In the genomic region with DNA sequence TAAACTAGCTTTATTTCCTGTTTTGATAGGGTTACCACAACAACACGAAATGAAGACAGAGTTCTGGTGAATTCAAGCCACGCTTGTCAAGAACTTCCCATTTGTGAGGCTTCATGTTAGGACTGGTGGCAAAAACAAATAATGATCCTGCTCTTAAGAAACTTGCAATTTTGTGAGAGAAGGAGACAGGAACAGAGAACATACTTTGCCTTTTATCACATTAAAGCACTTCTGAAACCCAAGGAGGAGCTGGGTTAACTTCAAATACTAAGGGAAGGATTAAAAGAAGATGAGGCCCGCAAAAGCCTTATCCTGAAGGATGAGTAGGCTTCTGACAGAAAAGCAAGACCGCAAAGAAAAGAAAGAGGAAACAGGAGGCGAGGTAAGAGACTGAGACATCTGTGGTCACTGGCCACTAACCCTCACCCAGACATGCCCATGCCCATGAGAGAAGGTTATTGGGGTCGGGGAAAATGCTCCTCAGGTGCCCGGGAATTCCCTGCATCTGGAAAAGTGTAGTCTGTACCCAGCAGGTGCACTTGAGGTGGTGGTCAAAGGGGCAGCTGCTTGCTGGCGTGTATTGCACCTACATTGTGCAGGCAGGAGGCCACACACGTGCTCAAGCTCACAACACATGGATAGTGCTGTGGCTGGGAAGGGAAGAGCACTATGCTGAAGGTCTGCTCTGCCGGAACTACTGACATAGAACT, we compare ENCODE assay signal across 8 cellular contexts. TPM values are rescaled to one million over a fixed set of nuclear protein-coding genes. Genes with fewer than 3 reads are reported as not detected.
DNase-seq lines count a peak whose midpoint lies in the region; ATAC-seq and TF ChIP-seq lines count a peak whose summit lies in the region.

No MANE protein-coding gene starts in this region.

- no peaks in the 10 kb centered on the region for H3K9me3 Mint-ChIP-seq in activated T-helper 17 cell treated with anti-CD3 and anti-CD28 coated beads, Interleukin-2, amount 50 U/mL, for 72 hours

- peak overlapping the region; percentile 82 for H3K4me3 Mint-ChIP-seq in activated T-helper 17 cell treated with anti-CD3 and anti-CD28 coated beads, Interleukin-2, amount 50 U/mL, for 72 hours

- H3K4me1 Mint-ChIP-seq in activated T-helper 17 cell treated with anti-CD3 and anti-CD28 coated beads, Interleukin-2, amount 50 U/mL, for 72 hours = peaks cover 36% of the 10 kb centered on the region

- peak overlapping the region; percentile 62 for H3K4me2 ChIP-seq in skeletal muscle satellite cell (ENCODE audit: low read length)

- no peaks in the 10 kb centered on the region for H3K36me3 Mint-ChIP-seq in activated T-helper 17 cell treated with anti-CD3 and anti-CD28 coated beads, Interleukin-2, amount 50 U/mL, for 72 hours (ENCODE audit: low read depth)

- DNase-seq in activated gamma-delta T cell treated with Interleukin-2 at 50 U/mL for 16 hours = peak; percentile 15
- DNase-seq in activated gamma-delta T cell (lab: John Stamatoyannopoulos, UW) = no peak
- DNase-seq in NB4 (ENCODE audit: low read depth) = peak; percentile 94
- peak; percentile 76 for DNase-seq in glomerular visceral epithelial cell (ENCODE audit: extremely low spot score)
- DNase-seq in amygdala (lab: John Stamatoyannopoulos, UW) = no peak

- H3K27ac Mint-ChIP-seq in activated T-helper 17 cell treated with anti-CD3 and anti-CD28 coated beads, Interleukin-2, amount 50 U/mL, for 72 hours = peak overlapping the region; percentile 99

- peak overlapping the region; percentile 66 for H3K9ac ChIP-seq in skeletal muscle satellite cell (ENCODE audit: low read depth, low read length)

- H3K4me3 ChIP-seq in NB4 (ENCODE audit: low read depth, low read length) (peak overlapping the region; percentile 45), skeletal muscle satellite cell (ENCODE audit: low read length) (peak overlapping the region; percentile 25)

- no peaks in the 10 kb centered on the region for H3K27me3 ChIP-seq in skeletal muscle satellite cell (ENCODE audit: control insufficient read depth, insufficient read depth, low read length)

- ATAC-seq in activated T-helper 17 cell treated with anti-CD3 and anti-CD28 coated beads, Interleukin-2, amount 50 U/mL, for 72 hours (replicated peaks) = peak; percentile 94
- ATAC-seq in GM21390 (IDR thresholded peaks at IDR 0.05; ENCODE audit: unreplicated experiment) = no peak

- no peak for TF ChIP-seq POLR2A in NB4 (IDR thresholded peaks at IDR 0.05; ENCODE audit: extremely low read depth, insufficient read length)

- H3K27me3 Mint-ChIP-seq in activated T-helper 17 cell treated with anti-CD3 and anti-CD28 coated beads, Interleukin-2, amount 50 U/mL, for 72 hours = no peaks in the 10 kb centered on the region

- H3K36me3 ChIP-seq in skeletal muscle satellite cell (ENCODE audit: insufficient read depth, low read length) = no peaks in the 10 kb centered on the region

- H3K4me1 ChIP-seq in skeletal muscle satellite cell (ENCODE audit: control insufficient read depth, insufficient read depth, low read length) = peaks cover 24% of the 10 kb centered on the region

- no peak for TF ChIP-seq CTCF in NB4 (IDR thresholded peaks at IDR 0.05; ENCODE audit: low read depth, low read length)

- no peaks in the 10 kb centered on the region for H3K9me3 ChIP-seq in skeletal muscle satellite cell (replicated peaks; ENCODE audit: low read length)

RNA-seq across cellular contexts. Expression of gene MAPK1, which starts 50.5 kb away (rescaled TPM):
- total RNA-seq in activated T-helper 17 cell treated with anti-CD3 and anti-CD28 coated beads, Interleukin-2, amount 50 U/mL, for 72 hours = 10 to 100 TPM; 48.6 to 70.7 TPM
- total RNA-seq in skeletal muscle satellite cell (2012; rRNA removed) = 44.3 and 47.1 TPM in 2 replicates

Comparison
In these comparisons a context has a peak if more than half of its experiments do, and no peak if none do; other contexts are left out.
1. DNase-seq: peak in activated gamma-delta T cell treated with Interleukin-2 at 50 U/mL for 16 hours (single experiment), NB4 (single experiment) and glomerular visceral epithelial cell (single experiment); none in activated gamma-delta T cell (single experiment) and amygdala (0 of 56).